ENCODE assay signal across 1 cellular context in the genomic region with DNA sequence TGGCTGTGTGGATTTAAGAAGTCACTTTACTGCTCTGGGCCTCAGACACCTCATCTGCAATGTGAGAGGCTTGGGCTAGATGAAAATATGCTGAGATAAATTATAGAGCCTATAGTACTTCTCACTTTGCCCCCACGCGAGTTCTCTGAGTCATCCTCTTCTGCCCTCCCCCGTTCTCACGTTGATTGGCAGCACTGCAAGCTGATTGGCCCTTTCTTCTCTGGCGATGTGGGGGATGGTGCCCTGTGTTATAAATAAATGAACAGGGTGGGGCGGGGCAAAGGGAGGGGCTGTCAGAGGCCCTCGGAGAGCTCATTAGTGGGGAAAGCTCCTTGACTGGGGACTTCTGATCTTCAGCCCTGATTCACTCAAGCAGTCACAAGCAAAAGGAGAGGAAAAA.
A peak's percentile ranks its signal among the peaks of the same experiment; 100 is the strongest.
TF ChIP-seq lines count a peak whose summit lies in the region.

No MANE protein-coding gene starts in this region.

TF ChIP-seq in H1, 55 proteins besides CTCF, POLR2A, EP300 and RAD21:
- TF ChIP-seq POLR2AphosphoS5 (IDR thresholded peaks at IDR 0.05; ENCODE audit: low read depth, low read length), result no peak
- peak; percentile 50; the same call in 1 of the 2 replicates for TF ChIP-seq JUND (IDR thresholded peaks at IDR 0.05; ENCODE audit: low read length)
